ENCODE assay signal across 10 cellular contexts in genomic region chr5:76952795-76953536, GRCh38. TPM values are rescaled to one million over a fixed set of nuclear protein-coding genes. Genes with fewer than 3 reads are reported as not detected.
DNase-seq lines count a peak whose midpoint lies in the region; ATAC-seq and FAIRE-seq lines count a peak whose summit lies in the region.
"Had no signal": no experiment of that assay in that cellular context is flagged by ENCODE, and none has a peak within 500 bp of the region (broad histone marks: within the 10 kb centered on the region; RNA-seq: fewer than 3 reads in every experiment).

Gene CRHBP (plus strand): TSS chr5:76953045. CDS start chr5:76953135, 90 bp downstream.

- peaks cover 9 to 17% of the 10 kb centered on the region in 2 donors for H3K4me1 Mint-ChIP-seq in stimulated activated naive B cell treated with anti-CD40 and anti-IgM and Interleukin-4, amounts not matched to agents 10 μg/mL and 1 μg/mL and 100 μg/mL, for 72 hours

- no peak within 1 kb of the TSS for H3K27ac Mint-ChIP-seq in stimulated activated naive B cell treated with anti-CD40 and anti-IgM and Interleukin-4, amounts not matched to agents 10 μg/mL and 1 μg/mL and 100 μg/mL, for 72 hours

- H3K27me3 Mint-ChIP-seq in stimulated activated naive B cell treated with anti-CD40 and anti-IgM and Interleukin-4, amounts not matched to agents 10 μg/mL and 1 μg/mL and 100 μg/mL, for 72 hours, result peaks cover 33 to 39% of the 10 kb centered on the region in 2 donors

- no peaks in the 10 kb centered on the region for H3K9me3 Mint-ChIP-seq in stimulated activated naive B cell treated with anti-CD40 and anti-IgM and Interleukin-4, amounts not matched to agents 10 μg/mL and 1 μg/mL and 100 μg/mL, for 72 hours

- H3K36me3 Mint-ChIP-seq in stimulated activated naive B cell treated with anti-CD40 and anti-IgM and Interleukin-4, amounts not matched to agents 10 μg/mL and 1 μg/mL and 100 μg/mL, for 72 hours, result no peaks in the 10 kb centered on the region

- peak; percentile 43 for ATAC-seq in left lobe of liver
- ATAC-seq in stimulated activated naive B cell treated with anti-CD40 and anti-IgM and Interleukin-4, amounts not matched to agents 10 μg/mL and 1 μg/mL and 100 μg/mL, for 72 hours (replicated peaks), result peak in 1 of 2 donors; percentile 31

- DNase-seq in HTR-8/SVneo (ENCODE audit: insufficient read length, low spot score), result no peak
- peak; percentile 35 for DNase-seq in astrocyte of the hippocampus (ENCODE audit: low read depth, low spot score)
- DNase-seq in left lobe of liver (ENCODE audit: low spot score), result no peak
- DNase-seq in stimulated activated naive B cell treated with anti-CD40 and anti-IgM and Interleukin-4, amounts not matched to agents 10 μg/mL and 1 μg/mL and 100 μg/mL, for 72 hours, result no peak
- DNase-seq in midbrain (lab: John Stamatoyannopoulos, UW), result no peak
- no peak for DNase-seq in pons (ENCODE audit: low spot score)
- no peak for DNase-seq in GDM1 (lab: John Stamatoyannopoulos, UW)
- DNase-seq: cortex of kidney, NCI-H510A treated with DMSO at 0.1 percent for 48 hours had no signal

- peak within 1 kb of the TSS; percentile 41 to 57 for H3K4me3 Mint-ChIP-seq in stimulated activated naive B cell treated with anti-CD40 and anti-IgM and Interleukin-4, amounts not matched to agents 10 μg/mL and 1 μg/mL and 100 μg/mL, for 72 hours

- FAIRE-seq in HTR-8/SVneo (lab: Jason Lieb, UNC), result peak; percentile 38

RNA-seq across cellular contexts. Expression of gene CRHBP, which starts in this region (rescaled TPM):
- 26.4 TPM for total RNA-seq in left lobe of liver
- total RNA-seq: mononuclear cell had no signal
